Comparison of ENCODE assay signal across 8 cellular contexts in the genomic region with DNA sequence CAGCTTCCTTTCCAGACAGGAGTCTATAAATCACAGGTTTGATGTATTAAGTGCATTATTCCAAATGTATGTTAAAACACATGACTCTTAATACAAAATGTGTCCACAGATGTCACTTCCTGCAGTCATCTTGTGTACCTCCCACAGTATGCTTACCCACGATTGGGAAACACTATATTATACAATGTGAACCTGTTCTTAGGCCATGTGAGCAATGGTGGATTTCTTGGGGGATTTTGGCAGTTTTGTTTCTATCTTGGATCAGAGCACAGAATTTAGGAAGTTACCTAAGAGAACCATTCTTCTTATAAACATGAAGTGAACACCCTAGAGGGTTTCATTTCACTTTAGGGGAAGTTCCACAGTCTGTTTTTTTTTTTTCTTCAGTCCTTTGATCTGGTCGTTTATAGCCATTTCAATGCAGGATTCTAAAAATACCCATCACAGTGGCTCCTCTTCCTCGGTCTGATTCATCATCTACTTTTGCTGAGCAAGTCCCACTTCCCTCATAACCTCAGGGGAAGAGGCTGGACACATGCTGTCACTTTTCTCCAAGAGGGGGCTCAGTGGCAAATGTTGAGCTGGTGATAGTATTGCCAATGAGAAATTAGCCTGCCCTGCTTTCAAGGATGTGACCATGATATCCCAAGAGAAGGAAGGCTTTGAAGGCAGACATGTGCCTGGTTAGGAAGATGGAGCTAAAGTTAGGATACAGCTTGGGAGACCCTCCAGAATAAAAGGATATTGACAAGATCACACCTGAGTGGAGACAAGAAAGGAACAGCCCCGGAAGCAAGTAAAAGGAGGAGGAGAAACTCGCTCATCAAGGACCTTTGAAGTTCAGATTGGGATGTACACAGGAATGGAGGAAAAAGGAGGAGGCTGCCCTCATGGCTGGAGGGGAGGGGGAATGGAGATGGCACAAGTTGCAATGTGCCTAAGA. TPM values are rescaled to one million over a fixed set of nuclear protein-coding genes. Genes with fewer than 3 reads are reported as not detected.
DNase-seq lines count a peak whose midpoint lies in the region; ATAC-seq and TF ChIP-seq lines count a peak whose summit lies in the region.

No MANE protein-coding gene starts in this region.

- WGBS in right cardiac atrium: 60% methylated on average over 5 of the region's 5 CpGs

- peak overlapping the region; percentile 58; the same call in 1 of the 2 replicates for H3K9ac ChIP-seq in BLaER1

- H3K27ac ChIP-seq in BLaER1 (peak overlapping the region; percentile 82), coronary artery (peak overlapping the region in 1 of 2 donors; percentile 26), right cardiac atrium (ENCODE audit: low read length) (no peak overlapping the region)

- peaks cover 48% of the 10 kb centered on the region for H3K4me1 Mint-ChIP-seq in activated T-helper 1 cell treated with anti-CD3 and anti-CD28 coated beads, Interleukin-12 subunit alpha, Interleukin-12 subunit beta, Interleukin-2, Interleukin-4 antibody, amounts not matched to agents 30 ng/mL and 10 ng/mL and 1 ng/mL, durations not matched to agents 14 hours and 24 hours and 36 hours (ENCODE audit: low read depth)

- peaks cover 9% of the 10 kb centered on the region for H3K36me3 Mint-ChIP-seq in activated T-helper 1 cell treated with anti-CD3 and anti-CD28 coated beads, Interleukin-12 subunit alpha, Interleukin-12 subunit beta, Interleukin-2, Interleukin-4 antibody, amounts not matched to agents 30 ng/mL and 10 ng/mL and 1 ng/mL, durations not matched to agents 14 hours and 24 hours and 36 hours (ENCODE audit: low read depth)

- ATAC-seq in HG03378 (IDR thresholded peaks at IDR 0.05; ENCODE audit: unreplicated experiment) (peak; percentile 48), right cardiac atrium (no peak)

- peak overlapping the region; percentile 76 for H3K4me2 ChIP-seq in BLaER1

- no peak for TF ChIP-seq CTCF in coronary artery (IDR thresholded peaks at IDR 0.05)

- H3K27me3 ChIP-seq in BLaER1: no peaks in the 10 kb centered on the region
- H3K27me3 ChIP-seq in right cardiac atrium (ENCODE audit: control insufficient read depth, insufficient read depth): no peaks in the 10 kb centered on the region

- peaks cover 4% of the 10 kb centered on the region for H3K27me3 Mint-ChIP-seq in activated T-helper 1 cell treated with anti-CD3 and anti-CD28 coated beads, Interleukin-12 subunit alpha, Interleukin-12 subunit beta, Interleukin-2, Interleukin-4 antibody, amounts not matched to agents 30 ng/mL and 10 ng/mL and 1 ng/mL, durations not matched to agents 14 hours and 24 hours and 36 hours (ENCODE audit: insufficient read depth)

- intact Hi-C loops in activated T-helper 1 cell treated with anti-CD3 and anti-CD28 coated beads, Interleukin-12 subunit alpha, Interleukin-12 subunit beta, Interleukin-2, Interleukin-4 antibody, amounts not matched to agents 30 ng/mL and 10 ng/mL and 1 ng/mL, durations not matched to agents 14 hours and 24 hours and 36 hours (cut with micrococcal nuclease): loop anchor here (1.0 to 10.0 kb wide), 13 partner anchors 8 to 993 kb away; a partner anchor contains a TSS
- intact Hi-C loops in right cardiac atrium (cut with DNase I): no loop called here

- no peaks in the 10 kb centered on the region for H4K20me1 ChIP-seq in BLaER1

- H3K4me3 ChIP-seq in BLaER1: peak overlapping the region; percentile 42
- H3K4me3 ChIP-seq in coronary artery: no peak overlapping the region
- no peak overlapping the region for H3K4me3 ChIP-seq in right cardiac atrium (ENCODE audit: low read length)

- peak overlapping the region; percentile 90 for H3K27ac Mint-ChIP-seq in activated T-helper 1 cell treated with anti-CD3 and anti-CD28 coated beads, Interleukin-12 subunit alpha, Interleukin-12 subunit beta, Interleukin-2, Interleukin-4 antibody, amounts not matched to agents 30 ng/mL and 10 ng/mL and 1 ng/mL, durations not matched to agents 14 hours and 24 hours and 36 hours

- H3K4me3 Mint-ChIP-seq in activated T-helper 1 cell treated with anti-CD3 and anti-CD28 coated beads, Interleukin-12 subunit alpha, Interleukin-12 subunit beta, Interleukin-2, Interleukin-4 antibody, amounts not matched to agents 30 ng/mL and 10 ng/mL and 1 ng/mL, durations not matched to agents 14 hours and 24 hours and 36 hours: peak overlapping the region; percentile 77

- H3K9me3 Mint-ChIP-seq in activated T-helper 1 cell treated with anti-CD3 and anti-CD28 coated beads, Interleukin-12 subunit alpha, Interleukin-12 subunit beta, Interleukin-2, Interleukin-4 antibody, amounts not matched to agents 30 ng/mL and 10 ng/mL and 1 ng/mL, durations not matched to agents 14 hours and 24 hours and 36 hours: peaks cover 4% of the 10 kb centered on the region

- peaks cover 32% of the 10 kb centered on the region for H3K36me3 ChIP-seq in BLaER1

- no peaks in the 10 kb centered on the region for H3K9me3 ChIP-seq in BLaER1
- H3K9me3 ChIP-seq in right cardiac atrium (ENCODE audit: control insufficient read depth, low read length): no peaks in the 10 kb centered on the region

- DNase-seq in GM19240 (ENCODE audit: insufficient read length, low spot score): peak; percentile 33
- no peak for DNase-seq in activated T-helper 1 cell treated with anti-CD3 and anti-CD28 coated beads, Interleukin-12 subunit alpha, Interleukin-12 subunit beta, Interleukin-2, Interleukin-4 antibody, amounts not matched to agents 30 ng/mL and 10 ng/mL and 1 ng/mL, durations not matched to agents 14 hours and 24 hours and 36 hours (ENCODE audit: low spot score)
- DNase-seq in coronary artery (ENCODE audit: low spot score): no peak
- no peak for DNase-seq in right cardiac atrium
- DNase-seq in NCI-H526 (lab: John Stamatoyannopoulos, UW): no peak
- no peak for DNase-seq in NCI-H69 (lab: John Stamatoyannopoulos, UW)

- H3K4me1 ChIP-seq in BLaER1 (peaks cover 100% of the 10 kb centered on the region), right cardiac atrium (ENCODE audit: control insufficient read depth, insufficient read depth, low read length) (peaks cover 4% of the 10 kb centered on the region)

RNA-seq across cellular contexts. Expression of a gene that starts 22.6 kb away (rescaled TPM):
- 3.2 TPM in 2 replicates for total RNA-seq in activated T-helper 1 cell treated with anti-CD3 and anti-CD28 coated beads, Interleukin-12 subunit alpha, Interleukin-12 subunit beta, Interleukin-2, Interleukin-4 antibody, amounts not matched to agents 30 ng/mL and 10 ng/mL and 1 ng/mL, durations not matched to agents 14 hours and 24 hours and 36 hours
- total RNA-seq in right cardiac atrium: 1 to 10 TPM; 4.0 to 6.6 (median 4.3) TPM
- 1.3 TPM for polyA plus RNA-seq in right cardiac atrium
